In the genomic region with DNA sequence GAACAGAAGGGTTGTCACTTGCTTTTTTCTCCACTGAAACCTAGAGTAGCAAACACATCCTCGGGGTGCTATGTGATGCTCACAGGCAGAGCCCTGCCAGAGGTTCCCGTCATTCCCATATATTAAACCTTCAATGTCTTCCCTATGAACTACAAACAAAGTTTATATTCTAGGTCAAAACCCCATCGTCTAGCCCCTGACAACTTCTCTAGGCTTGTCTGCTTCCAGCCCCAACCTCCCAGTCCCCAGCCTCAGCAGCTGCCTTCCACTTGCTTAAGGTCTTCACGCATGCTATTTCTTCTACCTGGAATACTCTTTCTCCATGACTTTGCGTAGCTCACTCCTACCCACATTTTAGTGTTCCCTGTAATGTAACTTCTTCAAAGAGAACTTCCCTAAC, we compare ENCODE assay signal across 21 cellular contexts.
"Had no signal": no experiment of that assay in that cellular context is flagged by ENCODE, and none has a peak within 500 bp of the region (broad histone marks: within the 10 kb centered on the region; RNA-seq: fewer than 3 reads in every experiment).

No MANE protein-coding gene starts in this region.

- H3K9me3 ChIP-seq: gastrocnemius medialis, ovary, right lobe of liver, thoracic aorta, upper lobe of right lung had no signal

- H3K36me3 ChIP-seq: brain microvascular endothelial cell, gastrocnemius medialis, heart left ventricle, left ventricle myocardium inferior, ovary, right lobe of liver, thoracic aorta, upper lobe of right lung had no signal

- ATAC-seq: activated CD8-positive, alpha-beta T cell treated with anti-CD3 and anti-CD28 coated beads, Interleukin-2, amount 10 ng/mL, durations not matched to agents 7 days and 5 days; activated naive CD8-positive, alpha-beta T cell treated with anti-CD3 and anti-CD28 coated beads, Interleukin-2, amount 50 U/mL, for 24 hours; gastrocnemius medialis; heart left ventricle; right lobe of liver; stimulated activated naive B cell treated with anti-CD40 and anti-IgM and Interleukin-4, amounts not matched to agents 10 μg/mL and 1 μg/mL and 100 μg/mL, for 72 hours; upper lobe of right lung; WTC11 had no signal

- H3K27me3 ChIP-seq: gastrocnemius medialis, heart left ventricle, ovary, right lobe of liver, upper lobe of right lung had no signal

- H3K27ac ChIP-seq: brain microvascular endothelial cell, gastrocnemius medialis, left ventricle myocardium inferior, right lobe of liver, thoracic aorta had no signal

- DNase-seq: activated CD4-positive, alpha-beta T cell treated with anti-CD3 and anti-CD28 coated beads for 4 hours; activated CD8-positive, alpha-beta T cell treated with anti-CD3 and anti-CD28 coated beads, Interleukin-2, amount 10 ng/mL, durations not matched to agents 7 days and 5 days; activated naive CD4-positive, alpha-beta T cell treated with Interleukin-2 at 50 U/mL for 16 hours; activated naive CD8-positive, alpha-beta T cell treated with anti-CD3 and anti-CD28 coated beads, Interleukin-2, amount 50 U/mL, for 24 hours; activated T-cell treated with anti-CD3 and anti-CD28 coated beads, Interleukin-2, amount 50 U/mL, for 24 hours; anterior cingulate cortex; brain microvascular endothelial cell; cortex of kidney; effector CD4-positive, alpha-beta T cell; gastrocnemius medialis; heart left ventricle; left ventricle myocardium inferior; mammary epithelial cell; midbrain; ovary; right lobe of liver; stimulated activated naive B cell treated with anti-CD40 and anti-IgM and Interleukin-4, amounts not matched to agents 10 μg/mL and 1 μg/mL and 100 μg/mL, for 72 hours; upper lobe of right lung had no signal

- H3K4me3 Mint-ChIP-seq: activated CD8-positive, alpha-beta T cell treated with anti-CD3 and anti-CD28 coated beads, Interleukin-2, amount 10 ng/mL, durations not matched to agents 7 days and 5 days; activated naive CD8-positive, alpha-beta T cell treated with anti-CD3 and anti-CD28 coated beads, Interleukin-2, amount 50 U/mL, for 24 hours; stimulated activated naive B cell treated with anti-CD40 and anti-IgM and Interleukin-4, amounts not matched to agents 10 μg/mL and 1 μg/mL and 100 μg/mL, for 72 hours; WTC11 had no signal

- H3K27ac Mint-ChIP-seq: activated CD8-positive, alpha-beta T cell treated with anti-CD3 and anti-CD28 coated beads, Interleukin-2, amount 10 ng/mL, durations not matched to agents 7 days and 5 days; activated naive CD8-positive, alpha-beta T cell treated with anti-CD3 and anti-CD28 coated beads, Interleukin-2, amount 50 U/mL, for 24 hours; activated T-cell treated with anti-CD3 and anti-CD28 coated beads, Interleukin-2, amount 50 U/mL, for 24 hours; activated T-helper 2 cell treated with anti-CD3 and anti-CD28 coated beads, Interferon-gamma antibody, Interleukin-2, Interleukin-4, amounts not matched to agents 10 μg/mL and 5 μg/mL and 100 μg/mL, durations not matched to agents 14 hours and 24 hours and 36 hours; stimulated activated naive B cell treated with anti-CD40 and anti-IgM and Interleukin-4, amounts not matched to agents 10 μg/mL and 1 μg/mL and 100 μg/mL, for 72 hours; WTC11 had no signal

- H3K4me3 ChIP-seq: gastrocnemius medialis, heart left ventricle, left ventricle myocardium inferior, ovary, right lobe of liver, thoracic aorta, upper lobe of right lung had no signal

- H3K36me3 Mint-ChIP-seq: stimulated activated naive B cell treated with anti-CD40 and anti-IgM and Interleukin-4, amounts not matched to agents 10 μg/mL and 1 μg/mL and 100 μg/mL, for 72 hours; WTC11 had no signal

- H3K27me3 Mint-ChIP-seq: activated naive CD8-positive, alpha-beta T cell treated with anti-CD3 and anti-CD28 coated beads, Interleukin-2, amount 50 U/mL, for 24 hours; activated T-cell treated with anti-CD3 and anti-CD28 coated beads, Interleukin-2, amount 50 U/mL, for 24 hours had no signal
